12 cellular contexts compared by ENCODE assay signal in the genomic region with DNA sequence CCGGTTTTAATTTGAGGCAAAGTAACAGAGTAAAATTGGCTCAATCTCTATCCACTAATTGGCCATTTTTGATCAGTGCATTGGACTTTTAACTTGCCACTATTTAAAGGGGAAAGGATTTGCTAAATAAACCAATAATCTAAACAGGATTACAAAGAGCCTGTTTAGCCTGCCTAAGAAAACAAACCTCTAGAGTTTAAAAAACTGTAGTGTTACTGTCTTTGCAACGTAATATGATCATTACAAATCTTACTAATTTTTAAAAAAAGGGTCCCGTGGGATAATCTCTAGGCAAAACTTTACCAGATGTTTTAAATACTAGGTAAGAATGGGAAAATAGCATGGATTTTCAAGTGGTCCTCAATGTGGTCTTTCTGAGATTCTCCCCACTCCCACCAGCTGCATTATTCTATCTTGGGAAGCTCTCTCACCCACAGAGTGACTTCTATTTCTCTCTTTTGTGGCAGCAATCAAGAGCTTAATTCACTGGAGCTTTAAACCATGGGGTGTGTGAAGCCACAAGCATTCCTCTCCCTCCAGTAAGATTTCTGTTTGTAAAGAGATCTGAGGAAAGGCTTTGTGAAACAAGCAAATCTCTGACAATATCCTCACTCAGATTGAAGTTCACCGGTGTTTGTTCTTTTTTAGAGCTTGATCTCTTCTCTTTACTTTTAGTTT.
DNase-seq lines count a peak whose midpoint lies in the region; ATAC-seq and TF ChIP-seq lines count a peak whose summit lies in the region.
"Had no signal": no experiment of that assay in that cellular context is flagged by ENCODE, and none has a peak within 500 bp of the region (broad histone marks: within the 10 kb centered on the region; RNA-seq: fewer than 3 reads in every experiment).

No MANE protein-coding gene starts in this region.

- ATAC-seq in IMR-90 (ENCODE audit: low read depth) (peak; percentile 73), HG03460 (IDR thresholded peaks at IDR 0.05; ENCODE audit: unreplicated experiment) (no peak), aorta (ENCODE audit: low FRiP score) (no peak)

- no CpG with 5 or more reads among the region's 4 CpGs for WGBS in IMR-90 (ENCODE audit: extremely low coverage in 2 of 2, insufficient read length in 1 of 2), 2 experiments
- 0 to 64% methylated on average over 1 to 4 of the region's 4 CpGs for WGBS in endodermal cell (ENCODE audit: insufficient coverage in 1 of 2, insufficient read length in 1 of 2), 2 experiments
- WGBS in aorta, 2 donors, result 8 to 14% methylated on average over 4 of the region's 4 CpGs

- H3K56ac ChIP-seq in IMR-90 (ENCODE audit: extremely low read depth, insufficient read depth, low read length), result no peak overlapping the region

- H3K4ac ChIP-seq in IMR-90 (ENCODE audit: low read depth, low read length), result no peak overlapping the region

- H3K36me3 ChIP-seq in IMR-90 (ENCODE audit: control insufficient read depth, insufficient read depth, low read length) (no peaks in the 10 kb centered on the region), endodermal cell (ENCODE audit: control insufficient read depth, insufficient read depth, low read length) (peaks cover 27% of the 10 kb centered on the region), aorta (ENCODE audit: control insufficient read depth in 1 of 2, insufficient read depth in 2 of 2, low read length in 1 of 2) (no peaks in the 10 kb centered on the region)
- H3K36me3 ChIP-seq: neutrophil had no signal

- no peak overlapping the region for H3K14ac ChIP-seq in IMR-90 (replicated peaks; ENCODE audit: low read depth, low read length)

- H4K91ac ChIP-seq in IMR-90 (ENCODE audit: insufficient read depth, low read depth, low read length), result no peak overlapping the region

- DNase-seq in AG08395 (ENCODE audit: low spot score) (peak; percentile 36), IMR-90 (peak; percentile 19), endodermal cell (no peak), myocyte (ENCODE audit: low read depth) (peak; percentile 86), NCI-H524 (lab: John Stamatoyannopoulos, UW) (no peak), aorta (no peak), NK-92 (lab: John Stamatoyannopoulos, UW; ENCODE audit: unreplicated experiment) (no peak)
- DNase-seq: activated CD4-positive, alpha-beta T cell treated with anti-CD3 and anti-CD28 coated beads, Interleukin-2, amount 50 U/mL, for 4 hours; cerebellar nuclear complex; NCI-H1930 had no signal

- peak overlapping the region; percentile 27 for H3K4me2 ChIP-seq in IMR-90 (ENCODE audit: low read depth, low read length)

- no peak overlapping the region for H2BK120ac ChIP-seq in IMR-90 (ENCODE audit: low read depth, low read length)

- peaks cover 5% of the 10 kb centered on the region for H3K27me3 Mint-ChIP-seq in endodermal cell (ENCODE audit: insufficient read depth)

- H3K9ac ChIP-seq in IMR-90 (ENCODE audit: low read depth, low read length) (no peak overlapping the region), endodermal cell (ENCODE audit: extremely low read depth, low read length, poor library complexity, severe bottlenecking) (peak overlapping the region; percentile 23)

- H2AK5ac ChIP-seq in IMR-90 (ENCODE audit: low read depth, low read length), result no peak overlapping the region

- no peak overlapping the region for H3K23ac ChIP-seq in IMR-90 (ENCODE audit: low read depth, low read length)

- H3K79me1 ChIP-seq in IMR-90 (ENCODE audit: low read depth in 1 of 2, low read length in 2 of 2), result no peaks in the 10 kb centered on the region

- no peak overlapping the region for H3K27ac ChIP-seq in IMR-90 (ENCODE audit: insufficient read depth, low read length)
- peak overlapping the region; percentile 75 for H3K27ac ChIP-seq in endodermal cell (ENCODE audit: low read depth, low read length)
- H3K27ac ChIP-seq in aorta (ENCODE audit: low read depth in 1 of 2, low read length in 2 of 2), result no peak overlapping the region
- H3K27ac ChIP-seq: neutrophil had no signal

- no peaks in the 10 kb centered on the region for H4K20me1 ChIP-seq in IMR-90 (ENCODE audit: insufficient read depth, low read length)

- H3K4me3 Mint-ChIP-seq in endodermal cell, result peak overlapping the region; percentile 0

- no peaks in the 10 kb centered on the region for H3K9me3 ChIP-seq in IMR-90 (ENCODE audit: control insufficient read depth, insufficient read depth, low read length)
- H3K9me3 ChIP-seq in endodermal cell (ENCODE audit: control insufficient read depth, low read length), result no peaks in the 10 kb centered on the region
- no peaks in the 10 kb centered on the region for H3K9me3 ChIP-seq in aorta (ENCODE audit: control insufficient read depth, low read length)
- H3K9me3 ChIP-seq: neutrophil had no signal

- H3K36me3 Mint-ChIP-seq in endodermal cell (ENCODE audit: low read depth), result peaks cover 19% of the 10 kb centered on the region

- H3K27me3 ChIP-seq in IMR-90 (ENCODE audit: control insufficient read depth, insufficient read depth, low read length) (no peaks in the 10 kb centered on the region; the same call in 1 of the 2 replicates), endodermal cell (ENCODE audit: control insufficient read depth, insufficient read depth, low read length, poor library complexity, severe bottlenecking) (no peaks in the 10 kb centered on the region), aorta (ENCODE audit: control insufficient read depth in 1 of 2, insufficient read depth in 2 of 2, low read length in 1 of 2) (no peaks in the 10 kb centered on the region)

- H3K27ac Mint-ChIP-seq in endodermal cell, result peak overlapping the region; percentile 69

- H2BK5ac ChIP-seq in IMR-90 (ENCODE audit: low read depth, low read length, poor library complexity, severe bottlenecking), result no peak overlapping the region

- no peak overlapping the region for H2AK9ac ChIP-seq in IMR-90 (replicated peaks; ENCODE audit: low read depth, low read length, poor library complexity)

- TF ChIP-seq CTCF in IMR-90 (conservative IDR thresholded peaks at IDR 0.05; ENCODE audit: low read depth, low read length) (no peak), endodermal cell (conservative IDR thresholded peaks at IDR 0.05) (no peak)

- H2AFZ ChIP-seq in IMR-90 (replicated peaks; ENCODE audit: low read length, poor library complexity), result no peak overlapping the region

- no peaks in the 10 kb centered on the region; the same call in 1 of the 2 replicates for H3K9me1 ChIP-seq in IMR-90 (ENCODE audit: insufficient read depth, low read length)

- POLR2A ChIA-PET in IMR-90 (lab: Charles Lee; ENCODE audit: unreplicated experiment), result no interaction called here

- H3K9me3 Mint-ChIP-seq in endodermal cell, result no peaks in the 10 kb centered on the region

- CTCF ChIA-PET in IMR-90 (lab: Yijun Ruan, JAX), result interaction anchor here (1.8 kb wide), 1 partner anchor 14 kb away, joined by 5 read pairs; no protein-coding TSS in a partner anchor

- H4K8ac ChIP-seq in IMR-90 (ENCODE audit: low read depth in 2 of 2, low read length in 2 of 2), result no peak overlapping the region

- in situ Hi-C loops in IMR-90 (cut with MboI; ENCODE audit: low sequenced_read_pairs), result no loop called here

- no TSS peak for BruUV-seq in IMR-90 (replicated peaks; lab: Mats Ljungman, UMichigan)

- dilution Hi-C loops in IMR-90 (cut with HindIII; ENCODE audit: low sequenced_read_pairs, unreplicated experiment), result no loop called here

- H2BK20ac ChIP-seq in IMR-90 (ENCODE audit: low read depth, low read length), result no peak overlapping the region

- H3K4me1 Mint-ChIP-seq in endodermal cell, result peaks cover 55% of the 10 kb centered on the region

- no peak overlapping the region for H2BK15ac ChIP-seq in IMR-90 (ENCODE audit: low read depth, low read length)

- H3K4me3 ChIP-seq in IMR-90 (ENCODE audit: insufficient read depth, low read depth, low read length), result no peak overlapping the region
- peak overlapping the region; percentile 43 for H3K4me3 ChIP-seq in endodermal cell (ENCODE audit: low read length)
- no peak overlapping the region for H3K4me3 ChIP-seq in aorta (ENCODE audit: low read length in 2 of 2)

- 0 out of 2 replicates have a peak, but pooled peaks cover 4% of the 10 kb centered on the region for H3K4me1 ChIP-seq in IMR-90 (ENCODE audit: control insufficient read depth, insufficient read depth, low read length)
- peaks cover 14% of the 10 kb centered on the region for H3K4me1 ChIP-seq in endodermal cell (ENCODE audit: control insufficient read depth, insufficient read depth, low read length)
- H3K4me1 ChIP-seq in aorta (ENCODE audit: control insufficient read depth in 1 of 2, insufficient read depth in 2 of 2, low read length in 2 of 2), result no peaks in the 10 kb centered on the region

- TF ChIP-seq POLR2A in IMR-90 (IDR thresholded peaks at IDR 0.05; ENCODE audit: low read depth, low read length), result no peak

- no peak for TF ChIP-seq RAD21 in IMR-90 (IDR thresholded peaks at IDR 0.05; ENCODE audit: low read length)

- intact Hi-C loops in IMR-90 (cut with micrococcal nuclease), result loop anchor here (1.0 kb wide), 1 partner anchor 46 kb away; no protein-coding TSS in a partner anchor
- intact Hi-C loops in aorta (cut with DNase I), result no loop called here

- no peak overlapping the region for H3K18ac ChIP-seq in IMR-90 (ENCODE audit: low read depth, low read length)

- no peak overlapping the region for H4K5ac ChIP-seq in IMR-90 (ENCODE audit: low read depth, low read length)

TF ChIP-seq in IMR-90, 13 proteins besides CTCF, POLR2A, EP300 and RAD21:
- TF ChIP-seq CEBPB (IDR thresholded peaks at IDR 0.05; ENCODE audit: low read depth, low read length), result no peak

Comparison
In these comparisons a context has a peak if more than half of its experiments do, and no peak if none do; other contexts are left out.
1. DNase-seq: peak in AG08395 (single experiment), IMR-90 (single experiment) and myocyte (single experiment); none in endodermal cell (single experiment), NCI-H524 (0 of 2), aorta (0 of 2) and NK-92 (single experiment).